In genomic region chr2:12725238-12726187, GRCh38 we compare ENCODE assay signal across 18 cellular contexts. TPM values are rescaled to one million over a fixed set of nuclear protein-coding genes. Genes with fewer than 3 reads are reported as not detected.
DNase-seq lines count a peak whose midpoint lies in the region; ATAC-seq and TF ChIP-seq lines count a peak whose summit lies in the region.
"Had no signal": no experiment of that assay in that cellular context is flagged by ENCODE, and none has a peak within 500 bp of the region (broad histone marks: within the 10 kb centered on the region; RNA-seq: fewer than 3 reads in every experiment).

No MANE protein-coding gene starts in this region.

- H3K27me3 Mint-ChIP-seq in CD4-positive, CD25-positive, alpha-beta regulatory T cell = no peaks in the 10 kb centered on the region
- H3K27me3 Mint-ChIP-seq in nephron progenitor cell (ENCODE audit: low read depth, poor library complexity) = no peaks in the 10 kb centered on the region

- peaks cover 50 to 100% (median 85%) of the 10 kb centered on the region in 4 donors for H3K4me1 Mint-ChIP-seq in CD4-positive, CD25-positive, alpha-beta regulatory T cell
- H3K4me1 Mint-ChIP-seq in nephron progenitor cell = peaks cover 62% of the 10 kb centered on the region

- H3K9me3 ChIP-seq in CD4-positive, CD25-positive, alpha-beta regulatory T cell (ENCODE audit: control insufficient read depth in 2 of 2, low read length in 2 of 2) = no peaks in the 10 kb centered on the region
- no peaks in the 10 kb centered on the region for H3K9me3 ChIP-seq in heart right ventricle

- no peak for TF ChIP-seq EP300 in Ishikawa (IDR thresholded peaks at IDR 0.05; ENCODE audit: borderline replicate concordance)

- intact Hi-C loops in heart right ventricle (cut with DNase I) = loop anchor here in 3 of 10 donors (10.0 kb wide), 2 partner anchors 99 to 279 kb away; no protein-coding TSS in a partner anchor

- H3K36me3 Mint-ChIP-seq in CD4-positive, CD25-positive, alpha-beta regulatory T cell = peaks cover 65% of the 10 kb centered on the region
- H3K36me3 Mint-ChIP-seq in nephron progenitor cell (ENCODE audit: low read depth) = peaks cover 79% of the 10 kb centered on the region

- H3K36me3 ChIP-seq in CD4-positive, CD25-positive, alpha-beta regulatory T cell (ENCODE audit: control insufficient read depth, insufficient read depth, low read length) = peaks cover 67% of the 10 kb centered on the region
- peaks cover 0 to 81% (median 47%) of the 10 kb centered on the region in 9 donors for H3K36me3 ChIP-seq in heart right ventricle

- no peaks in the 10 kb centered on the region for H3K27me3 ChIP-seq in CD4-positive, CD25-positive, alpha-beta regulatory T cell (ENCODE audit: control insufficient read depth, insufficient read depth, low read length)
- H3K27me3 ChIP-seq in heart right ventricle = no peaks in the 10 kb centered on the region
- H3K27me3 ChIP-seq: brain microvascular endothelial cell had no signal

- H3K9me3 Mint-ChIP-seq in CD4-positive, CD25-positive, alpha-beta regulatory T cell = no peaks in the 10 kb centered on the region
- no peaks in the 10 kb centered on the region for H3K9me3 Mint-ChIP-seq in nephron progenitor cell
- H3K9me3 Mint-ChIP-seq: activated T-cell treated with anti-CD3 and anti-CD28 coated beads, Interleukin-2, amount 50 U/mL, for 72 hours; HFFc6 had no signal

- ATAC-seq in CD4-positive, CD25-positive, alpha-beta regulatory T cell (ENCODE audit: low read depth in 2 of 2) = no peak
- ATAC-seq in heart right ventricle (peak; percentile 20 to 77 (median 57)), GM18907 (IDR thresholded peaks at IDR 0.05; ENCODE audit: unreplicated experiment) (no peak), GM18519 (IDR thresholded peaks at IDR 0.05; ENCODE audit: low FRiP score, unreplicated experiment) (no peak)
- ATAC-seq: activated T-cell treated with anti-CD3 and anti-CD28 coated beads, Interleukin-2, amount 50 U/mL, for 72 hours had no signal

- peak overlapping the region; percentile 15 to 97 (median 52) for H3K4me3 Mint-ChIP-seq in CD4-positive, CD25-positive, alpha-beta regulatory T cell
- H3K4me3 Mint-ChIP-seq in nephron progenitor cell = no peak overlapping the region
- H3K4me3 Mint-ChIP-seq: HFFc6 had no signal

- H3K27ac ChIP-seq in CD4-positive, CD25-positive, alpha-beta regulatory T cell (ENCODE audit: insufficient read depth, low read length, poor library complexity, severe bottlenecking) = peak overlapping the region; percentile 53
- H3K27ac ChIP-seq in heart right ventricle = peak overlapping the region; percentile 33 to 99 (median 73)
- H3K27ac ChIP-seq: brain microvascular endothelial cell had no signal

- no peak for TF ChIP-seq RAD21 in Ishikawa (IDR thresholded peaks at IDR 0.05; ENCODE audit: low read depth)

- WGBS in heart right ventricle, 2 donors = 32 to 38% methylated on average over 11 of the region's 11 CpGs

- peak overlapping the region; percentile 2 for H3K4me3 ChIP-seq in CD4-positive, CD25-positive, alpha-beta regulatory T cell (ENCODE audit: low read depth, low read length)
- H3K4me3 ChIP-seq in heart right ventricle = peak overlapping the region in 4 of 10 donors; percentile 8 to 28 (median 11)

- peak overlapping the region; percentile 89 to 91 (median 91) for H3K27ac Mint-ChIP-seq in CD4-positive, CD25-positive, alpha-beta regulatory T cell
- peak overlapping the region; percentile 64 for H3K27ac Mint-ChIP-seq in nephron progenitor cell
- H3K27ac Mint-ChIP-seq: activated T-cell treated with anti-CD3 and anti-CD28 coated beads, Interleukin-2, amount 50 U/mL, for 72 hours; HFFc6 had no signal

- peaks cover 97% of the 10 kb centered on the region for H3K4me1 ChIP-seq in CD4-positive, CD25-positive, alpha-beta regulatory T cell (ENCODE audit: control insufficient read depth, insufficient read depth, low read length, poor library complexity, severe bottlenecking)
- H3K4me1 ChIP-seq in heart right ventricle = peaks cover 21 to 100% (median 95%) of the 10 kb centered on the region in 9 donors

- DNase-seq in CD4-positive, CD25-positive, alpha-beta regulatory T cell = no peak
- DNase-seq in heart right ventricle (no peak), nephron progenitor cell (no peak), activated gamma-delta T cell (lab: John Stamatoyannopoulos, UW) (no peak), NCI-H226 (no peak)
- DNase-seq: activated T-cell treated with anti-CD3 and anti-CD28 coated beads, Interleukin-2, amount 50 U/mL, for 72 hours; brain microvascular endothelial cell; HFFc6; mesenchymal stem cell; NCI-H1048; NCI-H524 treated with DMSO at 0.1 percent for 48 hours; posterior cingulate gyrus; SIG-M5; stimulated activated CD4-positive, alpha-beta T cell treated with anti-CD3 and anti-CD28 coated beads, Interleukin-2, amount 100 ng/mL, for 48 hours; stimulated activated naive CD4-positive, alpha-beta T cell had no signal

- TF ChIP-seq CTCF in heart right ventricle (IDR thresholded peaks at IDR 0.05) (no peak), nephron progenitor cell (IDR thresholded peaks at IDR 0.05) (no peak)

TF ChIP-seq in Ishikawa, 13 proteins besides CTCF, POLR2A, EP300 and RAD21:
- TF ChIP-seq ZBTB7A (IDR thresholded peaks at IDR 0.05; ENCODE audit: low read depth) (no peak), TCF12 (IDR thresholded peaks at IDR 0.05; ENCODE audit: low read depth) (no peak), NFIC (IDR thresholded peaks at IDR 0.05) (peak; percentile 57; the same call in 1 of the 2 replicates)

RNA-seq across cellular contexts. Expression of gene TRIB2, which starts 8.8 kb away (rescaled TPM):
- total RNA-seq in CD4-positive, CD25-positive, alpha-beta regulatory T cell = 180 TPM
- polyA plus RNA-seq in CD4-positive, CD25-positive, alpha-beta regulatory T cell = 100 to 1,000 TPM in 3 of 4 donors, 10 to 100 TPM in 1; 87.6 to 131 (median 109) TPM
- total RNA-seq in heart right ventricle = 10 to 100 TPM; 26.7 to 46.6 (median 36.5) TPM
- polyA plus RNA-seq in heart right ventricle = 10 to 100 TPM; 31.7 to 57.2 TPM

Comparison
In these comparisons a context has a peak if more than half of its experiments do, and no peak if none do; other contexts are left out.
1. ATAC-seq: peak in heart right ventricle (8 of 8); none in CD4-positive, CD25-positive, alpha-beta regulatory T cell (0 of 2), GM18907 (single experiment) and GM18519 (single experiment).